In genomic region chr2:74368499-74368898, GRCh38 we compare ENCODE assay signal across 24 cellular contexts. TPM values are rescaled to one million over a fixed set of nuclear protein-coding genes. Genes with fewer than 3 reads are reported as not detected.
DNase-seq lines count a peak whose midpoint lies in the region; ATAC-seq and TF ChIP-seq lines count a peak whose summit lies in the region.
"Had no signal": no experiment of that assay in that cellular context is flagged by ENCODE, and none has a peak within 500 bp of the region (broad histone marks: within the 10 kb centered on the region; RNA-seq: fewer than 3 reads in every experiment).

No MANE protein-coding gene starts in this region.

- intact Hi-C loops in Calu3 (cut with micrococcal nuclease; ENCODE audit: unreplicated experiment) = no loop called here

- DNase-seq in stimulated activated naive CD8-positive, alpha-beta T cell treated with anti-CD3 and anti-CD28 coated beads, Interleukin-15, amount 100 ng/mL, for 72 hours = no peak
- DNase-seq in stimulated activated naive CD8-positive, alpha-beta T cell treated with anti-CD3 and anti-CD28 coated beads, Interleukin-15, Interleukin-2, amounts not matched to agents 100 U/mL and 50 U/mL, for 24 hours = no peak
- peak; percentile 48 for DNase-seq in chondrocyte (ENCODE audit: low spot score)
- DNase-seq in stimulated activated effector memory CD8-positive, alpha-beta T cell treated with anti-CD3 and anti-CD28 coated beads, Interleukin-12 subunit alpha, Interleukin-12 subunit beta, amount 100 ng/mL, for 72 hours (ENCODE audit: low spot score in 2 of 2) = no peak
- DNase-seq in endodermal cell = no peak
- DNase-seq in Calu3 = no peak
- DNase-seq in NOMO-1 treated with dmso at 0.1 percent for 144 hours (lab: John Stamatoyannopoulos, UW; ENCODE audit: unreplicated experiment) = no peak
- DNase-seq: 8988T; ACHN; AML-193; BE2C; CD4-positive, alpha-beta T cell; CD8-positive, alpha-beta memory T cell; DMS53; DMS79 treated with DMSO at 0.1 percent for 48 hours; GF-D8; H9; HFFc6 had no signal

- no peaks in the 10 kb centered on the region for H3K27me3 ChIP-seq in endodermal cell (ENCODE audit: control insufficient read depth, insufficient read depth, low read length, poor library complexity, severe bottlenecking)
- H3K27me3 ChIP-seq: BE2C; BLaER1 treated with 17β-estradiol and CSF1 and Interleukin-3, amounts not matched to agents 10 nM and 100 nM had no signal

- H3K36me3 Mint-ChIP-seq in chondrocyte (ENCODE audit: low read depth) (peaks cover 59% of the 10 kb centered on the region), endodermal cell (ENCODE audit: low read depth) (peaks cover 77% of the 10 kb centered on the region), Calu3 (ENCODE audit: insufficient read depth, unreplicated experiment) (peaks cover 10% of the 10 kb centered on the region)
- peaks cover 77% of the 10 kb centered on the region for H3K36me3 Mint-ChIP-seq in stimulated activated effector memory CD8-positive, alpha-beta T cell treated with anti-CD3 and anti-CD28 coated beads, Interleukin-12 subunit alpha, Interleukin-12 subunit beta, amount 100 ng/mL, for 72 hours

- TF ChIP-seq CTCF in chondrocyte (IDR thresholded peaks at IDR 0.05) = no peak
- no peak for TF ChIP-seq CTCF in endodermal cell (conservative IDR thresholded peaks at IDR 0.05)
- no peak for TF ChIP-seq CTCF in Calu3 (IDR thresholded peaks at IDR 0.05; ENCODE audit: unreplicated experiment)

- H3K27ac Mint-ChIP-seq in stimulated activated naive CD8-positive, alpha-beta T cell treated with anti-CD3 and anti-CD28 coated beads, Interleukin-15, amount 100 ng/mL, for 72 hours = peak overlapping the region; percentile 18 to 77
- H3K27ac Mint-ChIP-seq in chondrocyte (ENCODE audit: unreplicated experiment) (no peak overlapping the region), endodermal cell (no peak overlapping the region), Calu3 (ENCODE audit: unreplicated experiment) (no peak overlapping the region)
- peak overlapping the region; percentile 61 for H3K27ac Mint-ChIP-seq in stimulated activated effector memory CD8-positive, alpha-beta T cell treated with anti-CD3 and anti-CD28 coated beads, Interleukin-12 subunit alpha, Interleukin-12 subunit beta, amount 100 ng/mL, for 72 hours
- H3K27ac Mint-ChIP-seq: CD14-positive monocyte; CD4-positive, alpha-beta T cell; GM23338; H9; HFFc6 had no signal

- H3K36me3 ChIP-seq in endodermal cell (ENCODE audit: control insufficient read depth, insufficient read depth, low read length) = peaks cover 95% of the 10 kb centered on the region

- CTCF ChIA-PET in Calu3 (lab: Charles Lee) = no interaction called here

- no peaks in the 10 kb centered on the region for H3K27me3 Mint-ChIP-seq in stimulated activated naive CD8-positive, alpha-beta T cell treated with anti-CD3 and anti-CD28 coated beads, Interleukin-15, amount 100 ng/mL, for 72 hours
- H3K27me3 Mint-ChIP-seq in chondrocyte (ENCODE audit: low read depth) = no peaks in the 10 kb centered on the region
- no peaks in the 10 kb centered on the region for H3K27me3 Mint-ChIP-seq in endodermal cell (ENCODE audit: insufficient read depth)
- no peaks in the 10 kb centered on the region for H3K27me3 Mint-ChIP-seq in Calu3 (ENCODE audit: unreplicated experiment)
- H3K27me3 Mint-ChIP-seq: CD4-positive, alpha-beta T cell had no signal

- H3K9ac ChIP-seq in endodermal cell (ENCODE audit: extremely low read depth, low read length, poor library complexity, severe bottlenecking) = no peak overlapping the region
- H3K9ac ChIP-seq: BLaER1 treated with 17β-estradiol and CSF1 and Interleukin-3, amounts not matched to agents 10 nM and 100 nM had no signal

- 95 to 100% methylated on average over 5 of the region's 5 CpGs for WGBS in endodermal cell (ENCODE audit: insufficient coverage in 1 of 2, insufficient read length in 1 of 2), 2 experiments

- no peaks in the 10 kb centered on the region for H3K4me1 Mint-ChIP-seq in stimulated activated naive CD8-positive, alpha-beta T cell treated with anti-CD3 and anti-CD28 coated beads, Interleukin-15, amount 100 ng/mL, for 72 hours
- H3K4me1 Mint-ChIP-seq in chondrocyte (ENCODE audit: low read depth) (peaks cover 7% of the 10 kb centered on the region), endodermal cell (peaks cover 13% of the 10 kb centered on the region), Calu3 (ENCODE audit: low read depth, unreplicated experiment) (no peaks in the 10 kb centered on the region)
- H3K4me1 Mint-ChIP-seq in stimulated activated effector memory CD8-positive, alpha-beta T cell treated with anti-CD3 and anti-CD28 coated beads, Interleukin-12 subunit alpha, Interleukin-12 subunit beta, amount 100 ng/mL, for 72 hours = peaks cover 5% of the 10 kb centered on the region
- H3K4me1 Mint-ChIP-seq: CD14-positive monocyte; CD8-positive, alpha-beta memory T cell had no signal

- peaks cover 6% of the 10 kb centered on the region for H3K4me1 ChIP-seq in endodermal cell (ENCODE audit: control insufficient read depth, insufficient read depth, low read length)
- H3K4me1 ChIP-seq: BE2C had no signal

- no peak overlapping the region for H3K27ac ChIP-seq in endodermal cell (ENCODE audit: low read depth, low read length)
- H3K27ac ChIP-seq: A549; BLaER1 treated with 17β-estradiol and CSF1 and Interleukin-3, amounts not matched to agents 10 nM and 100 nM had no signal

- BruUV-seq in Calu3 (replicated peaks; lab: Mats Ljungman, UMichigan) = no TSS peak

- no peaks in the 10 kb centered on the region for H3K9me3 ChIP-seq in endodermal cell (ENCODE audit: control insufficient read depth, low read length)
- H3K9me3 ChIP-seq: A549; BE2C; BLaER1 treated with 17β-estradiol and CSF1 and Interleukin-3, amounts not matched to agents 10 nM and 100 nM had no signal

- no peak overlapping the region for H3K4me3 Mint-ChIP-seq in stimulated activated naive CD8-positive, alpha-beta T cell treated with anti-CD3 and anti-CD28 coated beads, Interleukin-15, amount 100 ng/mL, for 72 hours
- H3K4me3 Mint-ChIP-seq in chondrocyte (ENCODE audit: unreplicated experiment) (no peak overlapping the region), endodermal cell (no peak overlapping the region), Calu3 (ENCODE audit: low read depth, unreplicated experiment) (no peak overlapping the region)
- H3K4me3 Mint-ChIP-seq in stimulated activated effector memory CD8-positive, alpha-beta T cell treated with anti-CD3 and anti-CD28 coated beads, Interleukin-12 subunit alpha, Interleukin-12 subunit beta, amount 100 ng/mL, for 72 hours = no peak overlapping the region
- H3K4me3 Mint-ChIP-seq: CD14-positive monocyte; CD4-positive, alpha-beta T cell; CD8-positive, alpha-beta memory T cell; GM23338; H9; HFFc6 had no signal

- H3K9me3 Mint-ChIP-seq in stimulated activated naive CD8-positive, alpha-beta T cell treated with anti-CD3 and anti-CD28 coated beads, Interleukin-15, amount 100 ng/mL, for 72 hours = no peaks in the 10 kb centered on the region
- H3K9me3 Mint-ChIP-seq in chondrocyte (ENCODE audit: low read depth) (no peaks in the 10 kb centered on the region), endodermal cell (no peaks in the 10 kb centered on the region), Calu3 (ENCODE audit: low read depth, unreplicated experiment) (no peaks in the 10 kb centered on the region)
- H3K9me3 Mint-ChIP-seq in stimulated activated effector memory CD8-positive, alpha-beta T cell treated with anti-CD3 and anti-CD28 coated beads, Interleukin-12 subunit alpha, Interleukin-12 subunit beta, amount 100 ng/mL, for 72 hours = no peaks in the 10 kb centered on the region
- H3K9me3 Mint-ChIP-seq: CD14-positive monocyte; CD4-positive, alpha-beta T cell; CD8-positive, alpha-beta memory T cell; GM23338; H9; HFFc6 had no signal

- ATAC-seq in stimulated activated naive CD8-positive, alpha-beta T cell treated with anti-CD3 and anti-CD28 coated beads, Interleukin-15, amount 100 ng/mL, for 72 hours = no peak
- ATAC-seq in stimulated activated naive CD8-positive, alpha-beta T cell treated with anti-CD3 and anti-CD28 coated beads, Interleukin-15, Interleukin-2, amounts not matched to agents 100 U/mL and 50 U/mL, for 24 hours = no peak
- ATAC-seq in stimulated activated effector memory CD8-positive, alpha-beta T cell treated with anti-CD3 and anti-CD28 coated beads, Interleukin-12 subunit alpha, Interleukin-12 subunit beta, amount 100 ng/mL, for 72 hours = no peak
- ATAC-seq: GM23338, HCT116 had no signal

- no peak overlapping the region for H3K4me3 ChIP-seq in endodermal cell (ENCODE audit: low read length)
- H3K4me3 ChIP-seq: A549; BLaER1 treated with 17β-estradiol and CSF1 and Interleukin-3, amounts not matched to agents 10 nM and 100 nM; GM23338 had no signal

RNA-seq across cellular contexts. Expression of gene DCTN1, which starts 11.6 kb away (rescaled TPM):
- 157 to 167 TPM (median 161 TPM) in 3 replicates for total RNA-seq in chondrocyte
- total RNA-seq in endodermal cell = 100 to 1,000 TPM; 159 to 213 TPM
- 157 TPM for polyA plus RNA-seq in endodermal cell (2013, experiment 1 of 2)
- 131 TPM for polyA plus RNA-seq in endodermal cell (2013, experiment 2 of 2)
- 113 and 129 TPM in 2 replicates for total RNA-seq in Calu3 (2022)

RNA-seq across cellular contexts. Expression of gene SLC4A5, which starts 25.3 kb away (rescaled TPM):
- 0.65 to 2.2 TPM (median 1.2 TPM) in 3 replicates for total RNA-seq in chondrocyte
- 1 to 10 TPM; 2.5 to 3.7 TPM for total RNA-seq in endodermal cell
- 2.0 TPM for polyA plus RNA-seq in endodermal cell (2013, experiment 1 of 2)
- polyA plus RNA-seq in endodermal cell (2013, experiment 2 of 2) = 1.7 TPM
- 5.8 and 7.0 TPM in 2 replicates for total RNA-seq in Calu3 (2022)
- total RNA-seq: G401 had no signal

RNA-seq across cellular contexts. Expression of gene C2orf81, which starts 52.9 kb away (rescaled TPM):
- total RNA-seq in chondrocyte (1.3 to 3.4 TPM (median 1.5 TPM) in 3 replicates), endodermal cell (1 to 10 TPM; 3.8 to 4.8 TPM), Calu3 (2022) (4.0 and 5.7 TPM in 2 replicates)
- polyA plus RNA-seq in endodermal cell (2013, experiment 1 of 2) = 6.2 TPM
- polyA plus RNA-seq in endodermal cell (2013, experiment 2 of 2) = 4.3 TPM

RNA-seq across cellular contexts. Expression of gene WDR54, which starts 53.0 kb away (rescaled TPM):
- total RNA-seq in chondrocyte = 10.4 to 11.2 TPM (median 11.0 TPM) in 3 replicates
- total RNA-seq in endodermal cell = 10 to 100 TPM; 43.1 to 69.4 TPM
- 75.7 TPM for polyA plus RNA-seq in endodermal cell (2013, experiment 1 of 2)
- 65.9 TPM for polyA plus RNA-seq in endodermal cell (2013, experiment 2 of 2)
- total RNA-seq in Calu3 (2022) = 30.5 and 32.3 TPM in 2 replicates

Comparison
In these comparisons a context has a peak if more than half of its experiments do, and no peak if none do; other contexts are left out.
1. H3K27ac Mint-ChIP-seq: peak in stimulated activated naive CD8-positive, alpha-beta T cell treated with anti-CD3 and anti-CD28 coated beads, Interleukin-15, amount 100 ng/mL, for 72 hours (2 of 2) and stimulated activated effector memory CD8-positive, alpha-beta T cell treated with anti-CD3 and anti-CD28 coated beads, Interleukin-12 subunit alpha, Interleukin-12 subunit beta, amount 100 ng/mL, for 72 hours (single experiment); none in chondrocyte (single experiment), endodermal cell (single experiment) and Calu3 (single experiment).